Comparison of ENCODE assay signal across 17 cellular contexts in genomic region chr15:62925875-62926274, GRCh38.
DNase-seq lines count a peak whose midpoint lies in the region; ATAC-seq, FAIRE-seq and TF ChIP-seq lines count a peak whose summit lies in the region.
"Had no signal": no experiment of that assay in that cellular context is flagged by ENCODE, and none has a peak within 500 bp of the region (broad histone marks: within the 10 kb centered on the region; RNA-seq: fewer than 3 reads in every experiment).

No MANE protein-coding gene starts in this region.

- CTCF ChIA-PET in IMR-90 (lab: Yijun Ruan, JAX), result interaction anchor here (1.1 kb wide), 1 partner anchor 52 kb away, joined by 3 read pairs; no protein-coding TSS in a partner anchor

- H3K56ac ChIP-seq in IMR-90 (ENCODE audit: extremely low read depth, insufficient read depth, low read length), result no peak overlapping the region

- H3K9me1 ChIP-seq in IMR-90 (ENCODE audit: insufficient read depth, low read length), result peaks cover 9% of the 10 kb centered on the region

- H3K14ac ChIP-seq in IMR-90 (replicated peaks; ENCODE audit: low read depth, low read length), result no peak overlapping the region

- H3K36me3 Mint-ChIP-seq in astrocyte (ENCODE audit: low read depth, unreplicated experiment), result peaks cover 2% of the 10 kb centered on the region
- H3K36me3 Mint-ChIP-seq: CD4-positive, alpha-beta memory T cell had no signal

- TF ChIP-seq RAD21 in IMR-90 (IDR thresholded peaks at IDR 0.05; ENCODE audit: low read length), result no peak

- TF ChIP-seq CTCF in IMR-90 (conservative IDR thresholded peaks at IDR 0.05; ENCODE audit: low read depth, low read length) (no peak), astrocyte (IDR thresholded peaks at IDR 0.05; ENCODE audit: insufficient read depth, low read depth, low read length) (no peak), right lobe of liver (IDR thresholded peaks at IDR 0.05) (no peak)

- no peak overlapping the region for H3K4me3 Mint-ChIP-seq in astrocyte (ENCODE audit: unreplicated experiment)
- H3K4me3 Mint-ChIP-seq: CD4-positive, alpha-beta memory T cell had no signal

- no peak overlapping the region for H2AK9ac ChIP-seq in IMR-90 (replicated peaks; ENCODE audit: low read depth, low read length, poor library complexity)

- 0 out of 2 replicates have a peak overlapping the region, but pooled peaks have one; percentile 48 for H4K91ac ChIP-seq in IMR-90 (ENCODE audit: insufficient read depth, low read depth, low read length)

- H3K27ac Mint-ChIP-seq in astrocyte (ENCODE audit: unreplicated experiment), result peak overlapping the region; percentile 66

- H3K27me3 ChIP-seq in IMR-90 (ENCODE audit: control insufficient read depth, insufficient read depth, low read length), result no peaks in the 10 kb centered on the region
- H3K27me3 ChIP-seq in astrocyte (ENCODE audit: insufficient read depth, low read length), result no peaks in the 10 kb centered on the region
- no peaks in the 10 kb centered on the region for H3K27me3 ChIP-seq in right lobe of liver
- no peaks in the 10 kb centered on the region; the same call in 1 of the 2 replicates for H3K27me3 ChIP-seq in HAP-1 (ENCODE audit: low read depth)

- H3K36me3 ChIP-seq in IMR-90 (ENCODE audit: control insufficient read depth, insufficient read depth, low read length), result no peaks in the 10 kb centered on the region
- H3K36me3 ChIP-seq in astrocyte (ENCODE audit: insufficient read depth, low read length), result no peaks in the 10 kb centered on the region
- H3K36me3 ChIP-seq in right lobe of liver, result no peaks in the 10 kb centered on the region
- H3K36me3 ChIP-seq in HAP-1 (replicated peaks), result no peaks in the 10 kb centered on the region

- intact Hi-C loops in IMR-90 (cut with micrococcal nuclease) (loop anchor here (5.0 kb wide), 2 partner anchors 46 to 144 kb away; no protein-coding TSS in a partner anchor), right lobe of liver (cut with DNase I) (no loop called here)

- peak overlapping the region; percentile 81 for H2BK120ac ChIP-seq in IMR-90 (ENCODE audit: low read depth, low read length)

- POLR2A ChIA-PET in IMR-90 (lab: Charles Lee; ENCODE audit: unreplicated experiment), result no interaction called here

- DNase-seq in IMR-90, result no peak
- no peak for DNase-seq in astrocyte (ENCODE audit: low read depth)
- no peak for DNase-seq in right lobe of liver
- DNase-seq in urothelium cell line (ENCODE audit: low spot score), result no peak
- no peak for DNase-seq in HAP-1 (ENCODE audit: low spot score in 2 of 2)
- DNase-seq in NAMALWA (ENCODE audit: low spot score), result no peak
- DNase-seq: Calu3; CD4-positive, alpha-beta memory T cell; COR-L47; DMS53; DMS79 treated with DMSO at 0.1 percent for 48 hours; GF-D8; GOT3; H7 had no signal

- no peaks in the 10 kb centered on the region for H3K9me3 ChIP-seq in IMR-90 (ENCODE audit: control insufficient read depth, insufficient read depth, low read length)
- no peaks in the 10 kb centered on the region for H3K9me3 ChIP-seq in astrocyte (ENCODE audit: insufficient read depth, low read depth, low read length)
- H3K9me3 ChIP-seq in right lobe of liver, result no peaks in the 10 kb centered on the region
- H3K9me3 ChIP-seq in HAP-1, result no peaks in the 10 kb centered on the region

- dilution Hi-C loops in IMR-90 (cut with HindIII; ENCODE audit: low sequenced_read_pairs, unreplicated experiment), result no loop called here

- no peak overlapping the region; a peak in 1 of 4 replicates for H4K8ac ChIP-seq in IMR-90 (ENCODE audit: low read depth in 2 of 2, low read length in 2 of 2)

- no peak overlapping the region for H3K4me2 ChIP-seq in IMR-90 (ENCODE audit: low read depth, low read length)
- no peak overlapping the region for H3K4me2 ChIP-seq in astrocyte (ENCODE audit: low read length)

- H2BK20ac ChIP-seq in IMR-90 (ENCODE audit: low read depth, low read length), result peak overlapping the region; percentile 61

- H4K5ac ChIP-seq in IMR-90 (ENCODE audit: low read depth, low read length), result peak overlapping the region; percentile 18; the same call in 1 of the 2 replicates

- TF ChIP-seq POLR2A in IMR-90 (IDR thresholded peaks at IDR 0.05; ENCODE audit: low read depth, low read length), result no peak
- no peak for TF ChIP-seq POLR2A in right lobe of liver (IDR thresholded peaks at IDR 0.05)

- no peak overlapping the region for H3K4me3 ChIP-seq in IMR-90 (ENCODE audit: insufficient read depth, low read depth, low read length)
- no peak overlapping the region for H3K4me3 ChIP-seq in astrocyte (ENCODE audit: insufficient read depth, low read depth, low read length)
- H3K4me3 ChIP-seq in right lobe of liver, result no peak overlapping the region
- no peak overlapping the region for H3K4me3 ChIP-seq in HAP-1

- H3K9me3 Mint-ChIP-seq in astrocyte (ENCODE audit: unreplicated experiment), result no peaks in the 10 kb centered on the region
- H3K9me3 Mint-ChIP-seq: CD4-positive, alpha-beta memory T cell had no signal

- H3K4me1 ChIP-seq in IMR-90 (ENCODE audit: control insufficient read depth, insufficient read depth, low read length) (peaks cover 15% of the 10 kb centered on the region), astrocyte (ENCODE audit: insufficient read depth, low read length) (peaks cover 24% of the 10 kb centered on the region), right lobe of liver (peaks cover 0 to 10% (median 1%) of the 10 kb centered on the region in 4 donors), HAP-1 (no peaks in the 10 kb centered on the region)

- WGBS in IMR-90 (ENCODE audit: extremely low coverage in 2 of 2, insufficient read length in 1 of 2), 2 experiments, result no CpG with 5 or more reads among the region's 8 CpGs
- WGBS in right lobe of liver (ENCODE audit: insufficient coverage, low coverage, low lambda C conversion rate, missing lambda C conversion rate), result 67% methylated on average over 2 of the region's 8 CpGs

- H3K4me1 Mint-ChIP-seq in astrocyte (ENCODE audit: low read depth, unreplicated experiment), result peaks cover 50% of the 10 kb centered on the region
- H3K4me1 Mint-ChIP-seq: CD4-positive, alpha-beta memory T cell had no signal

- peaks cover 0 to 9% of the 10 kb centered on the region in 2 experiments; a peak in 2 of 4 replicates for H3K79me1 ChIP-seq in IMR-90 (ENCODE audit: low read depth in 1 of 2, low read length in 2 of 2)

- FAIRE-seq in astrocyte (lab: Jason Lieb, UNC) (no peak), urothelium cell line (lab: Jason Lieb, UNC) (peak; percentile 27)
- FAIRE-seq: GM12891, GM18507 had no signal

- H3K9ac ChIP-seq in IMR-90 (ENCODE audit: low read depth, low read length) (no peak overlapping the region), astrocyte (ENCODE audit: low read length) (no peak overlapping the region)

- no peak overlapping the region for H2BK5ac ChIP-seq in IMR-90 (ENCODE audit: low read depth, low read length, poor library complexity, severe bottlenecking)

- H3K27ac ChIP-seq in IMR-90 (ENCODE audit: insufficient read depth, low read length) (no peak overlapping the region), astrocyte (ENCODE audit: low read depth, low read length) (no peak overlapping the region), right lobe of liver (no peak overlapping the region)

- no peak for ATAC-seq in IMR-90 (ENCODE audit: low read depth)
- ATAC-seq in right lobe of liver, result peak in 3 of 4 donors; percentile 40 to 78 (median 43)
- ATAC-seq: HCT116 had no signal

- H2AK5ac ChIP-seq in IMR-90 (ENCODE audit: low read depth, low read length), result peak overlapping the region; percentile 85

- in situ Hi-C loops in IMR-90 (cut with MboI; ENCODE audit: low sequenced_read_pairs), result no loop called here
- in situ Hi-C loops in HAP-1 (cut with MboI; ENCODE audit: low sequenced_read_pairs), result no loop called here

- no peaks in the 10 kb centered on the region for H3K27me3 Mint-ChIP-seq in astrocyte (ENCODE audit: low read depth, unreplicated experiment)

- peak overlapping the region; percentile 77 for H2BK15ac ChIP-seq in IMR-90 (ENCODE audit: low read depth, low read length)

- no peaks in the 10 kb centered on the region for H3K79me2 ChIP-seq in astrocyte (ENCODE audit: insufficient read depth, low read length)

- no TSS peak for BruUV-seq in IMR-90 (replicated peaks; lab: Mats Ljungman, UMichigan)

- H3K18ac ChIP-seq in IMR-90 (ENCODE audit: low read depth, low read length), result peak overlapping the region; percentile 12; the same call in 1 of the 2 replicates

- H2AFZ ChIP-seq in IMR-90 (replicated peaks; ENCODE audit: low read length, poor library complexity) (no peak overlapping the region), astrocyte (ENCODE audit: low read depth, low read length) (no peak overlapping the region)

- no peak overlapping the region for H3K23ac ChIP-seq in IMR-90 (ENCODE audit: low read depth, low read length)

- peak overlapping the region; percentile 78 for H3K4ac ChIP-seq in IMR-90 (ENCODE audit: low read depth, low read length)

- H4K20me1 ChIP-seq in IMR-90 (ENCODE audit: insufficient read depth, low read length) (peaks cover 7% of the 10 kb centered on the region), astrocyte (ENCODE audit: insufficient read depth, low read length) (no peaks in the 10 kb centered on the region)

TF ChIP-seq in IMR-90, 13 proteins besides CTCF, POLR2A, EP300 and RAD21 (continues in another document):
- TF ChIP-seq SMC3 (IDR thresholded peaks at IDR 0.05; ENCODE audit: low read depth, low read length) (no peak), RCOR1 (IDR thresholded peaks at IDR 0.05; ENCODE audit: insufficient replicate concordance, low read length) (no peak), MAFK (IDR thresholded peaks at IDR 0.05; ENCODE audit: low read depth, low read length) (no peak), ELK1 (IDR thresholded peaks at IDR 0.05; ENCODE audit: borderline replicate concordance, low read depth, low read length) (no peak), RFX5 (IDR thresholded peaks at IDR 0.05; ENCODE audit: low read depth, low read length) (no peak), FOS (IDR thresholded peaks at IDR 0.05; ENCODE audit: low read depth, low read length) (no peak), MXI1 (IDR thresholded peaks at IDR 0.05; ENCODE audit: borderline replicate concordance, low read depth, low read length) (no peak), CEBPB (IDR thresholded peaks at IDR 0.05; ENCODE audit: low read depth, low read length) (no peak), CHD1 (IDR thresholded peaks at IDR 0.05; ENCODE audit: low read depth, low read length) (no peak), NFE2L2 (IDR thresholded peaks at IDR 0.05; ENCODE audit: low read depth, low read length) (no peak), BHLHE40 (IDR thresholded peaks at IDR 0.05; ENCODE audit: low read depth, low read length) (no peak), MAZ (IDR thresholded peaks at IDR 0.05; ENCODE audit: borderline replicate concordance, low read depth, low read length) (no peak)
